9 cellular contexts compared by ENCODE assay signal in the genomic region with DNA sequence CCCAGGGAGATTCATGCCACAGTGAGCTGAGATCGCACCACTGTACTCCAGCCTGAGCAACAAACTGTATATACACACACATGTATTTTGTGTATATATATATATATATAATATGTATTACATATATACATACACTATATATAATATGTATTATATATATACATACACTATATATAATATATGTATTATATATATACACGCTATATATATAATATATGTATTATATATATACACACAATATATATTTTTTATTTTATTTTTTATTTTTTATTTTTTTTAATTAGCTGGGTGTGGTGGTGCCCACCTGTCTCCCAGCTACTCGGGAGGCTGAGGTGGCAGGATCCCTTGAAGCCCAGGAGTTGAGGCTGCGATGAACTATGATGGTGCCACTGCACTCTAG. TPM values are rescaled to one million over a fixed set of nuclear protein-coding genes. Genes with fewer than 3 reads are reported as not detected.
"Had no signal": no experiment of that assay in that cellular context is flagged by ENCODE, and none has a peak within 500 bp of the region (broad histone marks: within the 10 kb centered on the region; RNA-seq: fewer than 3 reads in every experiment).

No MANE protein-coding gene starts in this region.

- H3K27ac Mint-ChIP-seq: IgD-negative memory B cell had no signal

- H3K27ac ChIP-seq: HL-60 had no signal

- ATAC-seq: HepG2, K562 had no signal

- FAIRE-seq: HepG2, HTR-8/SVneo, K562 had no signal

- DNase-seq: IMR-90, KBM-7, KG1 had no signal

- H3K4me3 ChIP-seq: K562 had no signal

- H3K4me3 Mint-ChIP-seq: IgD-negative memory B cell had no signal

- H3K36me3 Mint-ChIP-seq: IgD-negative memory B cell had no signal

- H3K9me3 Mint-ChIP-seq: IgD-negative memory B cell had no signal

RNA-seq across cellular contexts. Expression of gene TP73, which starts 9.3 kb away (rescaled TPM):
- total RNA-seq: HT1080, IMR-90 had no signal
